1 cellular context compared by ENCODE assay signal in the genomic region with DNA sequence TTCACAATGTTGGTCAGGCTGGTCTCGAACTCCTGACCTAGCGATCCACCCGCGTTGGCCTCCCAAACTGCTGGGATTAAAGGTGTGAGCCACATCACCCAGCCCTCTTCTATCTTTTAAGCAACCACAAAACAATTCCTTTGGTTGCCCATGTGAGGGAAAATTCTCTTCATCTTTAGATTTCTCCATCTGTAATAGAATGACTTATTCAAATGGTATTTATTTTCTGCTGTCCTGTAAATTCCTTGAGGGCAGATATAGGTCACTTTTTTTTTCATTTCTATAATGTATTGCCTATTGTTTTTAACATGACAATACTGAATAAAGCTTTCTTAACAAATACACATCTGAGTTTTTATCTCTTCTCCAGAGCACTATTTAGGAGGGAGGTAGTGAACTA.
TF ChIP-seq lines count a peak whose summit lies in the region.

No MANE protein-coding gene starts in this region.

TF ChIP-seq in SK-N-SH, 30 proteins besides CTCF, POLR2A, EP300 and RAD21 (continued from another document):
- TF ChIP-seq, protein P1, sequence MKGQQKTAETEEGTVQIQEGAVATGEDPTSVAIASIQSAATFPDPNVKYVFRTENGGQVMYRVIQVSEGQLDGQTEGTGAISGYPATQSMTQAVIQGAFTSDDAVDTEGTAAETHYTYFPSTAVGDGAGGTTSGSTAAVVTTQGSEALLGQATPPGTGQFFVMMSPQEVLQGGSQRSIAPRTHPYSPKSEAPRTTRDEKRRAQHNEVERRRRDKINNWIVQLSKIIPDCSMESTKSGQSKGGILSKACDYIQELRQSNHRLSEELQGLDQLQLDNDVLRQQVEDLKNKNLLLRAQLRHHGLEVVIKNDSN (IDR thresholded peaks at IDR 0.05; ENCODE audit: borderline replicate concordance, low read depth), result no peak
- TF ChIP-seq NRF1 (IDR thresholded peaks at IDR 0.05; ENCODE audit: low read depth, low read length) (no peak), SIN3A (IDR thresholded peaks at IDR 0.05; ENCODE audit: borderline replicate concordance, low read depth, low read length) (no peak), JUND (IDR thresholded peaks at IDR 0.05) (peak; percentile 22; the same call in 1 of the 2 replicates), POLR2AphosphoS5 (IDR thresholded peaks at IDR 0.05; ENCODE audit: low read depth, low read length) (no peak), NFIC (IDR thresholded peaks at IDR 0.05; ENCODE audit: borderline replicate concordance) (no peak)
- TF ChIP-seq, protein P2, sequence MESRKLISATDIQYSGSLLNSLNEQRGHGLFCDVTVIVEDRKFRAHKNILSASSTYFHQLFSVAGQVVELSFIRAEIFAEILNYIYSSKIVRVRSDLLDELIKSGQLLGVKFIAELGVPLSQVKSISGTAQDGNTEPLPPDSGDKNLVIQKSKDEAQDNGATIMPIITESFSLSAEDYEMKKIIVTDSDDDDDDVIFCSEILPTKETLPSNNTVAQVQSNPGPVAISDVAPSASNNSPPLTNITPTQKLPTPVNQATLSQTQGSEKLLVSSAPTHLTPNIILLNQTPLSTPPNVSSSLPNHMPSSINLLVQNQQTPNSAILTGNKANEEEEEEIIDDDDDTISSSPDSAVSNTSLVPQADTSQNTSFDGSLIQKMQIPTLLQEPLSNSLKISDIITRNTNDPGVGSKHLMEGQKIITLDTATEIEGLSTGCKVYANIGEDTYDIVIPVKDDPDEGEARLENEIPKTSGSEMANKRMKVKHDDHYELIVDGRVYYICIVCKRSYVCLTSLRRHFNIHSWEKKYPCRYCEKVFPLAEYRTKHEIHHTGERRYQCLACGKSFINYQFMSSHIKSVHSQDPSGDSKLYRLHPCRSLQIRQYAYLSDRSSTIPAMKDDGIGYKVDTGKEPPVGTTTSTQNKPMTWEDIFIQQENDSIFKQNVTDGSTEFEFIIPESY (IDR thresholded peaks at IDR 0.05; ENCODE audit: borderline replicate concordance, low read depth), result no peak
- TF ChIP-seq, protein P3, sequence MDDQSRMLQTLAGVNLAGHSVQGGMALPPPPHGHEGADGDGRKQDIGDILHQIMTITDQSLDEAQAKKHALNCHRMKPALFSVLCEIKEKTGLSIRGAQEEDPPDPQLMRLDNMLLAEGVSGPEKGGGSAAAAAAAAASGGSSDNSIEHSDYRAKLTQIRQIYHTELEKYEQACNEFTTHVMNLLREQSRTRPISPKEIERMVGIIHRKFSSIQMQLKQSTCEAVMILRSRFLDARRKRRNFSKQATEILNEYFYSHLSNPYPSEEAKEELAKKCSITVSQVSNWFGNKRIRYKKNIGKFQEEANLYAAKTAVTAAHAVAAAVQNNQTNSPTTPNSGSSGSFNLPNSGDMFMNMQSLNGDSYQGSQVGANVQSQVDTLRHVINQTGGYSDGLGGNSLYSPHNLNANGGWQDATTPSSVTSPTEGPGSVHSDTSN (IDR thresholded peaks at IDR 0.05), result peak; percentile 18; the same call in 1 of the 2 replicates
- TF ChIP-seq, protein P4, sequence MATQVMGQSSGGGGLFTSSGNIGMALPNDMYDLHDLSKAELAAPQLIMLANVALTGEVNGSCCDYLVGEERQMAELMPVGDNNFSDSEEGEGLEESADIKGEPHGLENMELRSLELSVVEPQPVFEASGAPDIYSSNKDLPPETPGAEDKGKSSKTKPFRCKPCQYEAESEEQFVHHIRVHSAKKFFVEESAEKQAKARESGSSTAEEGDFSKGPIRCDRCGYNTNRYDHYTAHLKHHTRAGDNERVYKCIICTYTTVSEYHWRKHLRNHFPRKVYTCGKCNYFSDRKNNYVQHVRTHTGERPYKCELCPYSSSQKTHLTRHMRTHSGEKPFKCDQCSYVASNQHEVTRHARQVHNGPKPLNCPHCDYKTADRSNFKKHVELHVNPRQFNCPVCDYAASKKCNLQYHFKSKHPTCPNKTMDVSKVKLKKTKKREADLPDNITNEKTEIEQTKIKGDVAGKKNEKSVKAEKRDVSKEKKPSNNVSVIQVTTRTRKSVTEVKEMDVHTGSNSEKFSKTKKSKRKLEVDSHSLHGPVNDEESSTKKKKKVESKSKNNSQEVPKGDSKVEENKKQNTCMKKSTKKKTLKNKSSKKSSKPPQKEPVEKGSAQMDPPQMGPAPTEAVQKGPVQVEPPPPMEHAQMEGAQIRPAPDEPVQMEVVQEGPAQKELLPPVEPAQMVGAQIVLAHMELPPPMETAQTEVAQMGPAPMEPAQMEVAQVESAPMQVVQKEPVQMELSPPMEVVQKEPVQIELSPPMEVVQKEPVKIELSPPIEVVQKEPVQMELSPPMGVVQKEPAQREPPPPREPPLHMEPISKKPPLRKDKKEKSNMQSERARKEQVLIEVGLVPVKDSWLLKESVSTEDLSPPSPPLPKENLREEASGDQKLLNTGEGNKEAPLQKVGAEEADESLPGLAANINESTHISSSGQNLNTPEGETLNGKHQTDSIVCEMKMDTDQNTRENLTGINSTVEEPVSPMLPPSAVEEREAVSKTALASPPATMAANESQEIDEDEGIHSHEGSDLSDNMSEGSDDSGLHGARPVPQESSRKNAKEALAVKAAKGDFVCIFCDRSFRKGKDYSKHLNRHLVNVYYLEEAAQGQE (IDR thresholded peaks at IDR 0.05; ENCODE audit: low read depth, low read length), result no peak
